18 cellular contexts compared by ENCODE assay signal in genomic region chr7:117129538-117129955, GRCh38.
DNase-seq lines count a peak whose midpoint lies in the region; ATAC-seq and TF ChIP-seq lines count a peak whose summit lies in the region.
"Had no signal": no experiment of that assay in that cellular context is flagged by ENCODE, and none has a peak within 500 bp of the region (broad histone marks: within the 10 kb centered on the region; RNA-seq: fewer than 3 reads in every experiment).

No MANE protein-coding gene starts in this region.

- DNase-seq in amniotic epithelial cell (ENCODE audit: low read depth) (peak; percentile 84), fibroblast of pulmonary artery (ENCODE audit: low read depth) (peak; percentile 43), mesenchymal stem cell (no peak), GM13977 (ENCODE audit: low spot score) (no peak), NCI-H69 (lab: John Stamatoyannopoulos, UW) (no peak)
- DNase-seq: BE2C; CD4-positive, alpha-beta memory T cell; DND-41; GDM1; NCI-H1092; NCI-H1694; NCI-H2107; NCI-H345; PC-9 had no signal

- H3K23ac ChIP-seq in mesenchymal stem cell (ENCODE audit: low read length in 2 of 2) = no peak overlapping the region

- H3K9me3 ChIP-seq in mesenchymal stem cell (ENCODE audit: control insufficient read depth, low read length) = no peaks in the 10 kb centered on the region
- H3K9me3 ChIP-seq: BE2C had no signal

- ATAC-seq in GM21423 (IDR thresholded peaks at IDR 0.05; ENCODE audit: unreplicated experiment) = no peak
- ATAC-seq in GM18909 (IDR thresholded peaks at IDR 0.05; ENCODE audit: poor library complexity, unreplicated experiment) = no peak

- no peak overlapping the region for H3K18ac ChIP-seq in mesenchymal stem cell (ENCODE audit: low read depth in 1 of 2, low read length in 2 of 2)

- no peak overlapping the region for H3K4me3 ChIP-seq in ACC112 (ENCODE audit: low read depth, low read length)
- H3K4me3 ChIP-seq in fibroblast of pulmonary artery (replicated peaks; ENCODE audit: low read depth, low read length) = no peak overlapping the region
- H3K4me3 ChIP-seq in mesenchymal stem cell (ENCODE audit: insufficient read depth in 1 of 2, low read depth in 1 of 2, low read length in 2 of 2) = peak overlapping the region in 1 of 2 experiments; percentile 55
- H3K4me3 ChIP-seq: PC-9 had no signal

- H2AK5ac ChIP-seq in mesenchymal stem cell (ENCODE audit: low read length, severe bottlenecking) = no peak overlapping the region

- H4K91ac ChIP-seq in mesenchymal stem cell (ENCODE audit: low read length) = no peak overlapping the region

- H3K4ac ChIP-seq in mesenchymal stem cell (ENCODE audit: low read depth in 1 of 2, low read length in 2 of 2) = no peak overlapping the region

- no peaks in the 10 kb centered on the region for H3K27me3 ChIP-seq in ACC112 (ENCODE audit: insufficient read depth, low read length)
- H3K27me3 ChIP-seq in mesenchymal stem cell (ENCODE audit: control insufficient read depth in 1 of 2, insufficient read depth in 1 of 2, low read length in 2 of 2) = no peaks in the 10 kb centered on the region
- H3K27me3 ChIP-seq: BE2C had no signal

- in situ Hi-C loops in GM13977 (cut with MboI; ENCODE audit: low pct_unique_long_range_greater_than_20kb, low sequenced_read_pairs, unreplicated experiment) = loop anchor here (10.0 kb wide), 1 partner anchor 195 kb away; no protein-coding TSS in a partner anchor

- H3K36me3 ChIP-seq in ACC112 (ENCODE audit: insufficient read depth, low read length) (no peaks in the 10 kb centered on the region), mesenchymal stem cell (ENCODE audit: control insufficient read depth in 1 of 2, insufficient read depth in 2 of 2, low read depth in 1 of 2, low read length in 2 of 2) (no peaks in the 10 kb centered on the region)

- H4K8ac ChIP-seq in mesenchymal stem cell (ENCODE audit: low read length) = no peak overlapping the region

- H3K4me2 ChIP-seq in mesenchymal stem cell (ENCODE audit: low read length, poor library complexity, severe bottlenecking) = no peak overlapping the region
- H3K4me2 ChIP-seq: KMS-11, PC-9 had no signal

- H2BK12ac ChIP-seq in mesenchymal stem cell (ENCODE audit: low read length in 2 of 2) = no peak overlapping the region

- H3K14ac ChIP-seq in mesenchymal stem cell (ENCODE audit: low read length in 2 of 2) = no peak overlapping the region

- 84% methylated on average over 5 of the region's 5 CpGs for WGBS in mesenchymal stem cell

- TF ChIP-seq CTCF in fibroblast of pulmonary artery (IDR thresholded peaks at IDR 0.05; ENCODE audit: low read length, missing control alignments) (no peak), GM13977 (IDR thresholded peaks at IDR 0.05; ENCODE audit: extremely low read depth, insufficient read depth, missing control alignments) (no peak)

- peaks cover 3% of the 10 kb centered on the region for H3K79me2 ChIP-seq in ACC112 (ENCODE audit: control insufficient read depth, insufficient read depth, low read length, unreplicated experiment)

- peaks cover 5% of the 10 kb centered on the region for H3K79me1 ChIP-seq in mesenchymal stem cell (replicated peaks; ENCODE audit: low read length, poor library complexity, severe bottlenecking)

- no peak overlapping the region for H2BK5ac ChIP-seq in mesenchymal stem cell (ENCODE audit: low read depth, low read length, poor library complexity, severe bottlenecking)

- H3K27ac ChIP-seq in ACC112 (ENCODE audit: low read depth, low read length) (peak overlapping the region; percentile 25; the same call in 1 of the 2 replicates), mesenchymal stem cell (ENCODE audit: low read length, poor library complexity, severe bottlenecking) (no peak overlapping the region)
- H3K27ac ChIP-seq: KMS-11, PC-9 had no signal

- H2AFZ ChIP-seq in ACC112 (ENCODE audit: low read length, unreplicated experiment) (no peak overlapping the region), mesenchymal stem cell (ENCODE audit: low read depth, low read length) (no peak overlapping the region)
- H2AFZ ChIP-seq: PC-9 had no signal

- H3K9ac ChIP-seq in mesenchymal stem cell (ENCODE audit: low read length) = peak overlapping the region; percentile 74
- H3K9ac ChIP-seq: KMS-11 had no signal

- H2BK15ac ChIP-seq in mesenchymal stem cell (ENCODE audit: low read depth, poor library complexity, severe bottlenecking) = no peak overlapping the region

- peaks cover 76% of the 10 kb centered on the region for H3K4me1 ChIP-seq in ACC112 (ENCODE audit: control insufficient read depth, insufficient read depth, low read length, unreplicated experiment)
- no peaks in the 10 kb centered on the region for H3K4me1 ChIP-seq in mesenchymal stem cell (ENCODE audit: control insufficient read depth, insufficient read depth, low read depth, low read length)

- no peak overlapping the region for H2BK120ac ChIP-seq in mesenchymal stem cell (ENCODE audit: low read depth, low read length)

Comparison
In these comparisons a context has a peak if more than half of its experiments do, and no peak if none do; other contexts are left out.
1. DNase-seq: peak in amniotic epithelial cell (single experiment) and fibroblast of pulmonary artery (single experiment); none in mesenchymal stem cell (single experiment), GM13977 (single experiment) and NCI-H69 (single experiment).